ENCODE assay signal across 1 cellular context in genomic region chr15:58933311-58934113, GRCh38.
TF ChIP-seq lines count a peak whose summit lies in the region.

SLTM (minus strand) TSS chr15:58933679; CDS start chr15:58933565, 114 bp downstream.

TF ChIP-seq in K562, 482 proteins besides CTCF, POLR2A, EP300 and RAD21 (continued from another document and continues in another):
- peak; percentile 15 for TF ChIP-seq RBM25 (IDR thresholded peaks at IDR 0.05; ENCODE audit: low read depth, low read length, severe bottlenecking)
- TF ChIP-seq ZFP30 (CRISPR knock-in tag; IDR thresholded peaks at IDR 0.05; ENCODE audit: borderline replicate concordance), result no peak
- no peak for TF ChIP-seq ZNF75A (CRISPR knock-in tag; IDR thresholded peaks at IDR 0.05)
- no peak; the same call in 1 of the 2 replicates for TF ChIP-seq EGR1 (conservative IDR thresholded peaks at IDR 0.05)
- TF ChIP-seq PRMT5 (CRISPR knock-in tag; IDR thresholded peaks at IDR 0.05), result no peak
- no peak for TF ChIP-seq ILK (tag; IDR thresholded peaks at IDR 0.05; ENCODE audit: borderline replicate concordance, low read depth)
- TF ChIP-seq COPS2 (conservative IDR thresholded peaks at IDR 0.05), result no peak
- peak; percentile 65; the same call in 1 of the 2 replicates for TF ChIP-seq GABPB1 (CRISPR knock-in tag; IDR thresholded peaks at IDR 0.05)
- TF ChIP-seq PTBP1 (IDR thresholded peaks at IDR 0.05; ENCODE audit: low read depth, low read length), result no peak
- no peak for TF ChIP-seq PCBP2 (IDR thresholded peaks at IDR 0.05; ENCODE audit: low read depth, low read length, poor library complexity, severe bottlenecking)
- no peak for TF ChIP-seq ZNF586 (CRISPR knock-in tag; conservative IDR thresholded peaks at IDR 0.05)
- no peak for TF ChIP-seq MTF1 (CRISPR knock-in tag; IDR thresholded peaks at IDR 0.05; ENCODE audit: borderline replicate concordance)
- TF ChIP-seq PHF8 (IDR thresholded peaks at IDR 0.05; ENCODE audit: borderline replicate concordance, low read length), result peak; percentile 100
- TF ChIP-seq ASH1L (IDR thresholded peaks at IDR 0.05; ENCODE audit: borderline replicate concordance, low read depth, partially characterized antibody), result no peak
- TF ChIP-seq TRIM28 (IDR thresholded peaks at IDR 0.05), result no peak
- no peak for TF ChIP-seq RBM39 (optimal IDR thresholded peaks at IDR 0.05; ENCODE audit: low read depth, low read length)
- TF ChIP-seq ZNF717 (CRISPR knock-in tag; IDR thresholded peaks at IDR 0.05), result no peak
- TF ChIP-seq BRCA1 (IDR thresholded peaks at IDR 0.05), result no peak
- no peak for TF ChIP-seq BRCA1 (CRISPR knock-in tag; IDR thresholded peaks at IDR 0.05)
- peak; percentile 25; the same call in 1 of the 2 replicates for TF ChIP-seq PHF21A (IDR thresholded peaks at IDR 0.05; ENCODE audit: borderline replicate concordance, low read depth)
- TF ChIP-seq HDAC8 (tag; IDR thresholded peaks at IDR 0.05), result 0 out of 2 replicates have a peak, but pooled peaks have one; percentile 14
- TF ChIP-seq E2F5 (CRISPR knock-in tag; IDR thresholded peaks at IDR 0.05), result no peak
- TF ChIP-seq ZNF551 (CRISPR knock-in tag; IDR thresholded peaks at IDR 0.05), result no peak
- no peak for TF ChIP-seq HDAC2 (IDR thresholded peaks at IDR 0.05)
- TF ChIP-seq CBX3 (IDR thresholded peaks at IDR 0.05; ENCODE audit: borderline replicate concordance in 1 of 2, low read length in 2 of 2), result no peak; a peak in 2 of 3 replicates
- TF ChIP-seq SMARCB1 (IDR thresholded peaks at IDR 0.05; ENCODE audit: insufficient read length, low read depth), result no peak
- 0 out of 2 replicates have a peak, but pooled peaks have one; percentile 55 for TF ChIP-seq ZNF24 (IDR thresholded peaks at IDR 0.05)
- TF ChIP-seq KDM4B (IDR thresholded peaks at IDR 0.05; ENCODE audit: borderline replicate concordance in 2 of 2, low read depth in 1 of 2), result 0 out of 4 replicates have a peak, but pooled peaks of 1 of the 2 experiments have one; percentile 38
- TF ChIP-seq TEAD1 (CRISPR knock-in tag; IDR thresholded peaks at IDR 0.05), result peak in 1 of 2 experiments; percentile 79; a peak in 2 of 4 replicates
- no peak for TF ChIP-seq ZNF609 (CRISPR knock-in tag; IDR thresholded peaks at IDR 0.05; ENCODE audit: borderline replicate concordance)
- no peak for TF ChIP-seq HNRNPH1 (optimal IDR thresholded peaks at IDR 0.05; ENCODE audit: low read depth, low read length)
- TF ChIP-seq FIP1L1 (IDR thresholded peaks at IDR 0.05; ENCODE audit: low read depth, low read length, poor library complexity, severe bottlenecking), result no peak
- TF ChIP-seq HMG20A (CRISPR knock-in tag; conservative IDR thresholded peaks at IDR 0.05), result no peak
- no peak for TF ChIP-seq HDGF (IDR thresholded peaks at IDR 0.05)
- peak; percentile 68; the same call in 1 of the 2 replicates for TF ChIP-seq KLF1 (tag; IDR thresholded peaks at IDR 0.05)
- TF ChIP-seq CXXC5 (CRISPR knock-in tag; IDR thresholded peaks at IDR 0.05), result peak; percentile 96
- no peak for TF ChIP-seq LEF1 (IDR thresholded peaks at IDR 0.05)
- no peak for TF ChIP-seq PHB2 (IDR thresholded peaks at IDR 0.05; ENCODE audit: low read depth)
- no peak for TF ChIP-seq CCAR2 (IDR thresholded peaks at IDR 0.05; ENCODE audit: low read depth, low read length)
- TF ChIP-seq E2F1 (CRISPR knock-in tag; IDR thresholded peaks at IDR 0.05), result no peak; the same call in 1 of the 2 replicates
- TF ChIP-seq, protein P1, sequence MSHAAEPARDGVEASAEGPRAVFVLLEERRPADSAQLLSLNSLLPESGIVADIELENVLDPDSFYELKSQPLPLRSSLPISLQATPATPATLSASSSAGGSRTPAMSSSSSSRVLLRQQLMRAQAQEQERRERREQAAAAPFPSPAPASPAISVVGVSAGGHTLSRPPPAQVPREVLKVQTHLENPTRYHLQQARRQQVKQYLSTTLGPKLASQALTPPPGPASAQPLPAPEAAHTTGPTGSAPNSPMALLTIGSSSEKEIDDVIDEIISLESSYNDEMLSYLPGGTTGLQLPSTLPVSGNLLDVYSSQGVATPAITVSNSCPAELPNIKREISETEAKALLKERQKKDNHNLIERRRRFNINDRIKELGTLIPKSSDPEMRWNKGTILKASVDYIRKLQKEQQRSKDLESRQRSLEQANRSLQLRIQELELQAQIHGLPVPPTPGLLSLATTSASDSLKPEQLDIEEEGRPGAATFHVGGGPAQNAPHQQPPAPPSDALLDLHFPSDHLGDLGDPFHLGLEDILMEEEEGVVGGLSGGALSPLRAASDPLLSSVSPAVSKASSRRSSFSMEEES (CRISPR knock-in tag; IDR thresholded peaks at IDR 0.05), result no peak
- TF ChIP-seq NCOA2 (IDR thresholded peaks at IDR 0.05; ENCODE audit: partially characterized antibody in 2 of 2), result no peak
- TF ChIP-seq POLR3G (IDR thresholded peaks at IDR 0.05; ENCODE audit: extremely low read depth, insufficient read length, insufficient replicate concordance), result no peak
- TF ChIP-seq CREB3L1 (IDR thresholded peaks at IDR 0.05; ENCODE audit: borderline replicate concordance, low read depth), result peak; percentile 85
- no peak for TF ChIP-seq ATF1 (CRISPR knock-in tag; IDR thresholded peaks at IDR 0.05)
- peak; percentile 83 for TF ChIP-seq ATF1 (tag; IDR thresholded peaks at IDR 0.05)
- peak; percentile 78; the same call in 1 of the 2 replicates for TF ChIP-seq ATF2 (CRISPR knock-in tag; IDR thresholded peaks at IDR 0.05)
- no peak for TF ChIP-seq DACH1 (IDR thresholded peaks at IDR 0.05; ENCODE audit: partially characterized antibody)
- TF ChIP-seq MCM7 (IDR thresholded peaks at IDR 0.05), result no peak
- no peak for TF ChIP-seq RAD51 (IDR thresholded peaks at IDR 0.05; ENCODE audit: borderline replicate concordance, low read depth)
- no peak for TF ChIP-seq CHD4 (IDR thresholded peaks at IDR 0.05; ENCODE audit: insufficient read depth, insufficient replicate concordance, low read depth, low read length, poor library complexity, severe bottlenecking)
- TF ChIP-seq MYBL2 (IDR thresholded peaks at IDR 0.05; ENCODE audit: low read depth), result no peak
- no peak for TF ChIP-seq MYBL2 (CRISPR knock-in tag; IDR thresholded peaks at IDR 0.05; ENCODE audit: borderline replicate concordance)
- no peak for TF ChIP-seq ZNF354B (CRISPR knock-in tag; IDR thresholded peaks at IDR 0.05)
- no peak for TF ChIP-seq ARID3B (CRISPR knock-in tag; IDR thresholded peaks at IDR 0.05; ENCODE audit: borderline replicate concordance)
- TF ChIP-seq ZNF347 (CRISPR knock-in tag; IDR thresholded peaks at IDR 0.05; ENCODE audit: low read depth), result no peak
